ENCODE assay signal across 8 cellular contexts in the genomic region with DNA sequence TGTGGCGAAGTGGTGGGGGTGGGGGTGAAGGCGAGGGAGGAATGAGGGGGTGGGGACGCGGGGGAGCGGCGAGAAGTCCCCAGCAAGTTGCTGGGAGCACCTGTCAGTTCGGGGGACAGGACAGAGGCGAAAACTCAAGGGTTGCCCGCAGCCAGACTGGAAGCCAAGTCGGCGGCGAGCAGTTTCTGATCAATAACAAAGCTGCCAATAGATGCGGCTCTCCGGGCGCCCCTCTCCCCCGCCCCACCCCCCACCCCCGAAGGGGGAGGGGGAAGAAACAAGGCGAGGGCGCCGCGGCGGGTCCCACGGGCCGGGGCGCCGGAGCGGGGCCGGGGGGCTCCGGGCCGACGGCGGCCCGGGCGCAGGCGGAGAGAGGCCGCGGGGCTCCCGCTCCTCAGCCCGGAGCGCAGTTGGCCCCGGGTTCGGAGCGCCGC. TPM values are rescaled to one million over a fixed set of nuclear protein-coding genes. Genes with fewer than 3 reads are reported as not detected.
DNase-seq lines count a peak whose midpoint lies in the region; ATAC-seq, FAIRE-seq and TF ChIP-seq lines count a peak whose summit lies in the region.

No MANE protein-coding gene starts in this region.

- DNase-seq in GM12892 (ENCODE audit: insufficient read length): peak; percentile 8
- DNase-seq in PC-3: no peak
- DNase-seq in NK-92 (lab: John Stamatoyannopoulos, UW; ENCODE audit: unreplicated experiment): no peak
- no peak for DNase-seq in stimulated activated CD4-positive, alpha-beta T cell treated with anti-CD3 and anti-CD28 coated beads, Interleukin-12 subunit alpha, Interleukin-12 subunit beta, amount 100 ng/mL, for 4 hours

- H3K79me2 ChIP-seq in PC-3 (ENCODE audit: low read length) (peaks cover 47% of the 10 kb centered on the region), neural cell (replicated peaks; ENCODE audit: insufficient read depth, low read length) (peaks cover 24% of the 10 kb centered on the region)

- WGBS in esophagus, 2 donors: 0 to 2% methylated on average over 10 to 44 of the region's 44 CpGs

- ATAC-seq in PC-3: peak; percentile 10
- no peak for ATAC-seq in HG02623 (IDR thresholded peaks at IDR 0.05; ENCODE audit: unreplicated experiment)
- no peak for ATAC-seq in GM21528 (IDR thresholded peaks at IDR 0.05; ENCODE audit: low FRiP score, unreplicated experiment)

- H3K9me2 ChIP-seq in PC-3 (replicated peaks; ENCODE audit: low read length) (no peaks in the 10 kb centered on the region), neural cell (ENCODE audit: insufficient read depth, low read length) (no peaks in the 10 kb centered on the region)

- H3K9me3 ChIP-seq in PC-3 (ENCODE audit: low read length) (no peaks in the 10 kb centered on the region), esophagus (ENCODE audit: control insufficient read depth in 2 of 2, insufficient read depth in 1 of 2, low read depth in 1 of 2, low read length in 1 of 2) (no peaks in the 10 kb centered on the region), neural cell (ENCODE audit: low read length) (no peaks in the 10 kb centered on the region)

- H3K4me2 ChIP-seq in PC-3 (ENCODE audit: low read length): peak overlapping the region; percentile 91
- peak overlapping the region; percentile 59 for H3K4me2 ChIP-seq in neural cell (ENCODE audit: low read length)

- no peak for FAIRE-seq in GM12892 (lab: Jason Lieb, UNC)

- TF ChIP-seq CTCF in PC-3 (conservative IDR thresholded peaks at IDR 0.05; ENCODE audit: low read depth, low read length): no peak
- TF ChIP-seq CTCF in neural cell (IDR thresholded peaks at IDR 0.05; ENCODE audit: poor library complexity, severe bottlenecking): no peak

- H3K27ac ChIP-seq in PC-3 (ENCODE audit: low read length) (peak overlapping the region; percentile 37), esophagus (ENCODE audit: low read depth in 2 of 2, low read length in 1 of 2) (peak overlapping the region; percentile 81), neural cell (ENCODE audit: low read length) (peak overlapping the region; percentile 1)

- no peaks in the 10 kb centered on the region for H4K20me1 ChIP-seq in PC-3 (ENCODE audit: low read length)
- H4K20me1 ChIP-seq in neural cell (ENCODE audit: insufficient read depth): no peaks in the 10 kb centered on the region

- H3K27me3 ChIP-seq in PC-3 (ENCODE audit: low read length) (no peaks in the 10 kb centered on the region), esophagus (ENCODE audit: control insufficient read depth in 1 of 2, insufficient read depth in 2 of 2, low read length in 2 of 2) (no peaks in the 10 kb centered on the region), neural cell (ENCODE audit: insufficient read depth, low read depth, low read length) (no peaks in the 10 kb centered on the region)

- no peaks in the 10 kb centered on the region for H3F3A ChIP-seq in PC-3 (ENCODE audit: low read length, unreplicated experiment)
- H3F3A ChIP-seq in neural cell (ENCODE audit: insufficient read depth, low read length, poor library complexity, severe bottlenecking): peaks cover 3% of the 10 kb centered on the region

- no TSS peak for BruUV-seq in PC-3 (replicated peaks; lab: Mats Ljungman, UMichigan)

- TF ChIP-seq EP300 in neural cell (conservative IDR thresholded peaks at IDR 0.05; ENCODE audit: poor library complexity, severe bottlenecking): no peak

- H3K4me1 ChIP-seq in PC-3 (ENCODE audit: insufficient read depth, low read length) (peaks cover 27% of the 10 kb centered on the region), esophagus (ENCODE audit: control insufficient read depth in 2 of 2, insufficient read depth in 2 of 2, low read length in 1 of 2) (peaks cover 0 to 4% of the 10 kb centered on the region in 2 donors)

- H3K4me3 ChIP-seq in PC-3 (ENCODE audit: low read length): peak overlapping the region; percentile 94
- H3K4me3 ChIP-seq in esophagus (ENCODE audit: low read depth in 1 of 2, low read length in 2 of 2): peak overlapping the region; percentile 67 to 85
- peak overlapping the region; percentile 75 for H3K4me3 ChIP-seq in neural cell (ENCODE audit: low read length)

- intact Hi-C loops in PC-3 (cut with micrococcal nuclease): loop anchor here (2.0 to 5.0 kb wide), 2 partner anchors 74 to 389 kb away; no protein-coding TSS in a partner anchor

- POLR2A ChIA-PET in PC-3 (lab: Charles Lee; ENCODE audit: unreplicated experiment): interaction anchor here (0.6 to 0.7 kb wide), 2 partner anchors 9 to 293 kb away, joined by 3 read pairs; no protein-coding TSS in a partner anchor

- H2AFZ ChIP-seq in PC-3 (ENCODE audit: low read length) (peak overlapping the region; percentile 84), neural cell (ENCODE audit: low read depth, low read length) (no peak overlapping the region)

- no peak for TF ChIP-seq RAD21 in neural cell (conservative IDR thresholded peaks at IDR 0.05)

- no peak for TF ChIP-seq POLR2A in GM12892 (IDR thresholded peaks at IDR 0.05; ENCODE audit: low read depth, low read length)

- H3K36me3 ChIP-seq in PC-3 (ENCODE audit: low read depth, low read length): peaks cover 10% of the 10 kb centered on the region; the same call in 1 of the 2 replicates
- no peaks in the 10 kb centered on the region for H3K36me3 ChIP-seq in esophagus (ENCODE audit: control insufficient read depth in 2 of 2, insufficient read depth in 2 of 2, low read length in 1 of 2)
- no peaks in the 10 kb centered on the region for H3K36me3 ChIP-seq in neural cell (ENCODE audit: insufficient read depth, low read length)

- H3K9ac ChIP-seq in PC-3 (ENCODE audit: low read length) (peak overlapping the region; percentile 64), neural cell (ENCODE audit: low read length) (peak overlapping the region; percentile 63)

- CTCF ChIA-PET in PC-3 (lab: Charles Lee): no interaction called here

TF ChIP-seq in neural cell, 6 proteins besides CTCF, POLR2A, EP300 and RAD21:
- TF ChIP-seq POLR2AphosphoS5 (IDR thresholded peaks at IDR 0.05) (no peak), MXI1 (conservative IDR thresholded peaks at IDR 0.05; ENCODE audit: poor library complexity, severe bottlenecking) (no peak), SMC3 (conservative IDR thresholded peaks at IDR 0.05; ENCODE audit: poor library complexity) (no peak), TAF1 (IDR thresholded peaks at IDR 0.05; ENCODE audit: low read depth) (no peak), EZH2 (IDR thresholded peaks at IDR 0.05; ENCODE audit: borderline replicate concordance, insufficient read depth, low read length, poor library complexity, severe bottlenecking) (no peak)
- TF ChIP-seq, protein P1, sequence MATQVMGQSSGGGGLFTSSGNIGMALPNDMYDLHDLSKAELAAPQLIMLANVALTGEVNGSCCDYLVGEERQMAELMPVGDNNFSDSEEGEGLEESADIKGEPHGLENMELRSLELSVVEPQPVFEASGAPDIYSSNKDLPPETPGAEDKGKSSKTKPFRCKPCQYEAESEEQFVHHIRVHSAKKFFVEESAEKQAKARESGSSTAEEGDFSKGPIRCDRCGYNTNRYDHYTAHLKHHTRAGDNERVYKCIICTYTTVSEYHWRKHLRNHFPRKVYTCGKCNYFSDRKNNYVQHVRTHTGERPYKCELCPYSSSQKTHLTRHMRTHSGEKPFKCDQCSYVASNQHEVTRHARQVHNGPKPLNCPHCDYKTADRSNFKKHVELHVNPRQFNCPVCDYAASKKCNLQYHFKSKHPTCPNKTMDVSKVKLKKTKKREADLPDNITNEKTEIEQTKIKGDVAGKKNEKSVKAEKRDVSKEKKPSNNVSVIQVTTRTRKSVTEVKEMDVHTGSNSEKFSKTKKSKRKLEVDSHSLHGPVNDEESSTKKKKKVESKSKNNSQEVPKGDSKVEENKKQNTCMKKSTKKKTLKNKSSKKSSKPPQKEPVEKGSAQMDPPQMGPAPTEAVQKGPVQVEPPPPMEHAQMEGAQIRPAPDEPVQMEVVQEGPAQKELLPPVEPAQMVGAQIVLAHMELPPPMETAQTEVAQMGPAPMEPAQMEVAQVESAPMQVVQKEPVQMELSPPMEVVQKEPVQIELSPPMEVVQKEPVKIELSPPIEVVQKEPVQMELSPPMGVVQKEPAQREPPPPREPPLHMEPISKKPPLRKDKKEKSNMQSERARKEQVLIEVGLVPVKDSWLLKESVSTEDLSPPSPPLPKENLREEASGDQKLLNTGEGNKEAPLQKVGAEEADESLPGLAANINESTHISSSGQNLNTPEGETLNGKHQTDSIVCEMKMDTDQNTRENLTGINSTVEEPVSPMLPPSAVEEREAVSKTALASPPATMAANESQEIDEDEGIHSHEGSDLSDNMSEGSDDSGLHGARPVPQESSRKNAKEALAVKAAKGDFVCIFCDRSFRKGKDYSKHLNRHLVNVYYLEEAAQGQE (IDR thresholded peaks at IDR 0.05; ENCODE audit: borderline replicate concordance): no peak

RNA-seq across cellular contexts. Expression of a gene that starts 0.4 kb away (rescaled TPM):
- polyA plus RNA-seq in GM12892 (2012; ENCODE audit: missing spikeins): not detected
- 16.8 and 23.0 TPM in 2 replicates for total RNA-seq in PC-3 (2014; rRNA removed)
- polyA plus RNA-seq in esophagus (1 to 10 TPM in 1 of 2 donors, under 1 TPM in 1; 0.98 to 2.4 TPM), neural cell (3.8 and 6.7 TPM in 2 replicates)
- polyA minus RNA-seq in neural cell: 14.6 and 19.1 TPM in 2 replicates

Comparison
In these comparisons a context has a peak if more than half of its experiments do, and no peak if none do; other contexts are left out.
1. H3K27ac ChIP-seq: peak in every context shown above with its lines; median percentile 81 in esophagus; 37 in PC-3; 1 in neural cell.